In genomic region chr18:34976534-34976898, GRCh38 we compare ENCODE assay signal across 9 cellular contexts.
A peak's percentile ranks its signal among the peaks of the same experiment; 100 is the strongest.
DNase-seq lines count a peak whose midpoint lies in the region; ATAC-seq, FAIRE-seq and TF ChIP-seq lines count a peak whose summit lies in the region.
"Had no signal": no experiment of that assay in that cellular context is flagged by ENCODE, and none has a peak within 500 bp of the region (broad histone marks: within the 10 kb centered on the region; RNA-seq: fewer than 3 reads in every experiment).

No MANE protein-coding gene starts in this region.

- in situ Hi-C loops in HepG2 (cut with HindIII; ENCODE audit: extremely low pct_ligation_motif_present, low pct_unique_long_range_greater_than_20kb): loop anchor here (5.0 kb wide), 2 partner anchors 64 to 109 kb away; no protein-coding TSS in a partner anchor

- peaks cover 34% of the 10 kb centered on the region for H3K4me1 Mint-ChIP-seq in activated T-cell treated with anti-CD3 and anti-CD28 coated beads, Interleukin-2, amount 50 U/mL, for 24 hours (ENCODE audit: low read depth)
- H3K4me1 Mint-ChIP-seq in activated T-helper 17 cell treated with anti-CD3 and anti-CD28 coated beads, Interleukin-2, amount 50 U/mL, for 72 hours: peaks cover 17% of the 10 kb centered on the region

- no peak overlapping the region for H2AFZ ChIP-seq in HepG2 (ENCODE audit: low read length)

- peak overlapping the region; percentile 46 for H3K27ac ChIP-seq in HepG2 (ENCODE audit: extremely low read length, insufficient read depth, low read length)
- H3K27ac ChIP-seq in tibial nerve: peak overlapping the region in 2 of 4 donors; percentile 25 to 64

- peak overlapping the region; percentile 83 for H3K4me2 ChIP-seq in HepG2 (ENCODE audit: low read depth, low read length)

- TF ChIP-seq EP300 in HepG2 (IDR thresholded peaks at IDR 0.05; ENCODE audit: low read depth in 2 of 2, low read length in 2 of 2) (no peak), HepG2 (CRISPR knock-in tag; IDR thresholded peaks at IDR 0.05; ENCODE audit: borderline replicate concordance) (0 out of 2 replicates have a peak, but pooled peaks have one; percentile 8), tibial nerve (IDR thresholded peaks at IDR 0.05) (no peak)

- H3K9me3 ChIP-seq in HepG2 (ENCODE audit: low read length): no peaks in the 10 kb centered on the region
- H3K9me3 ChIP-seq in tibial nerve: no peaks in the 10 kb centered on the region

- 2% methylated on average over 16 of the region's 19 CpGs for WGBS in HepG2 (ENCODE audit: low lambda C conversion rate)
- WGBS in tibial nerve, 2 donors: 0 to 1% methylated on average over 15 to 19 of the region's 19 CpGs

- no peaks in the 10 kb centered on the region for H4K20me1 ChIP-seq in HepG2 (ENCODE audit: insufficient read depth, low read length)

- H3K36me3 Mint-ChIP-seq in activated T-cell treated with anti-CD3 and anti-CD28 coated beads, Interleukin-2, amount 50 U/mL, for 24 hours (ENCODE audit: low read depth): no peaks in the 10 kb centered on the region
- H3K36me3 Mint-ChIP-seq in activated T-helper 17 cell treated with anti-CD3 and anti-CD28 coated beads, Interleukin-2, amount 50 U/mL, for 72 hours (ENCODE audit: low read depth): no peaks in the 10 kb centered on the region

- BruUV-seq in HepG2 (replicated peaks; lab: Mats Ljungman, UMichigan): no TSS peak

- H3K4me3 Mint-ChIP-seq in activated T-cell treated with anti-CD3 and anti-CD28 coated beads, Interleukin-2, amount 50 U/mL, for 24 hours: peak overlapping the region; percentile 82
- H3K4me3 Mint-ChIP-seq in activated T-helper 17 cell treated with anti-CD3 and anti-CD28 coated beads, Interleukin-2, amount 50 U/mL, for 72 hours: peak overlapping the region; percentile 80

- intact Hi-C loops in HepG2 (cut with micrococcal nuclease; ENCODE audit: unreplicated experiment): loop anchor here (5.0 kb wide), 3 partner anchors 51 to 109 kb away; partner anchors contain the start of gene MAPRE2

- H3K9ac ChIP-seq in HepG2 (ENCODE audit: insufficient read depth, low read depth, low read length): peak overlapping the region; percentile 82

- no peak for ATAC-seq in activated T-helper 17 cell treated with anti-CD3 and anti-CD28 coated beads, Interleukin-2, amount 50 U/mL, for 72 hours (replicated peaks)
- no peak for ATAC-seq in HepG2
- no peak for ATAC-seq in GM21423 (IDR thresholded peaks at IDR 0.05; ENCODE audit: unreplicated experiment)
- ATAC-seq in HG02840 (IDR thresholded peaks at IDR 0.05; ENCODE audit: low FRiP score, unreplicated experiment): no peak
- no peak for ATAC-seq in HG03571 (IDR thresholded peaks at IDR 0.05; ENCODE audit: unreplicated experiment)

- TF ChIP-seq POLR2A in HepG2 (IDR thresholded peaks at IDR 0.05; ENCODE audit: insufficient read depth in 1 of 2, low read depth in 2 of 2, low read length in 2 of 2): no peak
- TF ChIP-seq POLR2A in tibial nerve (IDR thresholded peaks at IDR 0.05): no peak

- TF ChIP-seq CTCF in HepG2 (CRISPR knock-in tag; IDR thresholded peaks at IDR 0.05) (no peak), tibial nerve (IDR thresholded peaks at IDR 0.05) (no peak)

- CTCF ChIA-PET in HepG2 (lab: Yijun Ruan, JAX; ENCODE audit: low intra/inter-chr PET ratio, low total read pairs): no interaction called here

- POLR2A ChIA-PET in HepG2 (lab: Yijun Ruan, JAX): interaction anchor here (1.2 to 5.3 kb wide), 2 partner anchors 48 to 63 kb away, joined by 3 to 42 read pairs; no protein-coding TSS in a partner anchor

- H3K27me3 Mint-ChIP-seq in activated T-cell treated with anti-CD3 and anti-CD28 coated beads, Interleukin-2, amount 50 U/mL, for 24 hours: peaks cover 31% of the 10 kb centered on the region
- H3K27me3 Mint-ChIP-seq in activated T-helper 17 cell treated with anti-CD3 and anti-CD28 coated beads, Interleukin-2, amount 50 U/mL, for 72 hours: peaks cover 29% of the 10 kb centered on the region

- no peak for DNase-seq in activated T-cell treated with anti-CD3 and anti-CD28 coated beads, Interleukin-2, amount 50 U/mL, for 24 hours
- no peak for DNase-seq in activated T-cell treated with anti-CD3 and anti-CD28 coated beads, Interleukin-2, amount 50 U/mL, for 1 hour
- DNase-seq in HepG2 (ENCODE audit: low spot score): no peak
- no peak for DNase-seq in tibial nerve (ENCODE audit: low spot score in 2 of 2)

- no peaks in the 10 kb centered on the region for H3K9me3 Mint-ChIP-seq in activated T-cell treated with anti-CD3 and anti-CD28 coated beads, Interleukin-2, amount 50 U/mL, for 24 hours
- H3K9me3 Mint-ChIP-seq in activated T-helper 17 cell treated with anti-CD3 and anti-CD28 coated beads, Interleukin-2, amount 50 U/mL, for 72 hours: no peaks in the 10 kb centered on the region

- no peak overlapping the region for H3K27ac Mint-ChIP-seq in activated T-cell treated with anti-CD3 and anti-CD28 coated beads, Interleukin-2, amount 50 U/mL, for 24 hours
- no peak overlapping the region for H3K27ac Mint-ChIP-seq in activated T-helper 17 cell treated with anti-CD3 and anti-CD28 coated beads, Interleukin-2, amount 50 U/mL, for 72 hours

- H3K79me2 ChIP-seq in HepG2 (ENCODE audit: insufficient read depth, low read length): peaks cover 13% of the 10 kb centered on the region

- H3K4me1 ChIP-seq in HepG2 (ENCODE audit: insufficient read depth, low read length): peaks cover 31% of the 10 kb centered on the region
- peaks cover 0 to 24% (median 2%) of the 10 kb centered on the region in 4 donors for H3K4me1 ChIP-seq in tibial nerve

- H3K4me3 ChIP-seq in HepG2 (replicated peaks in 1 of 3; ENCODE audit: insufficient read depth in 1 of 3, low read depth in 2 of 3, low read length in 3 of 3) (peak overlapping the region; percentile 71 to 98 (median 97)), tibial nerve (peak overlapping the region; percentile 66 to 91 (median 75))

- FAIRE-seq in HepG2 (lab: Jason Lieb, UNC): no peak
- FAIRE-seq: G401.6 had no signal

- H3K36me3 ChIP-seq in HepG2 (replicated peaks in 1 of 2; ENCODE audit: control insufficient read depth in 1 of 2, insufficient read depth in 2 of 2, low read length in 2 of 2) (no peaks in the 10 kb centered on the region), tibial nerve (no peaks in the 10 kb centered on the region)

- no peak for TF ChIP-seq RAD21 in HepG2 (CRISPR knock-in tag; IDR thresholded peaks at IDR 0.05)

- H3K27me3 ChIP-seq in HepG2 (ENCODE audit: control insufficient read depth in 1 of 2, insufficient read depth in 2 of 2, low read length in 2 of 2) (no peaks in the 10 kb centered on the region; a peak in 1 of 5 replicates), tibial nerve (no peaks in the 10 kb centered on the region)

TF ChIP-seq in HepG2, 621 proteins besides CTCF, POLR2A, EP300 and RAD21 (continues in another document):
- TF ChIP-seq ZNF350 (CRISPR knock-in tag; IDR thresholded peaks at IDR 0.05; ENCODE audit: borderline replicate concordance, low read depth): no peak
- TF ChIP-seq SP5 (CRISPR knock-in tag; IDR thresholded peaks at IDR 0.05; ENCODE audit: borderline replicate concordance, low read depth): no peak
- TF ChIP-seq ZFAT (CRISPR knock-in tag; conservative IDR thresholded peaks at IDR 0.05): 0 out of 2 replicates have a peak, but pooled peaks have one; percentile 46
- no peak for TF ChIP-seq GTF3A (CRISPR knock-in tag; conservative IDR thresholded peaks at IDR 0.05)
- TF ChIP-seq GMEB1 (CRISPR knock-in tag; IDR thresholded peaks at IDR 0.05; ENCODE audit: borderline replicate concordance): no peak; the same call in 1 of the 2 replicates
- TF ChIP-seq PRMT3 (CRISPR knock-in tag; IDR thresholded peaks at IDR 0.05; ENCODE audit: borderline replicate concordance, low read depth): no peak
- no peak for TF ChIP-seq RARA (CRISPR knock-in tag; IDR thresholded peaks at IDR 0.05)
- no peak for TF ChIP-seq ZNF841 (CRISPR knock-in tag; IDR thresholded peaks at IDR 0.05; ENCODE audit: borderline replicate concordance)
- no peak for TF ChIP-seq E2F1 (CRISPR knock-in tag; IDR thresholded peaks at IDR 0.05)
- 0 out of 2 replicates have a peak, but pooled peaks have one; percentile 7 for TF ChIP-seq TCF7 (IDR thresholded peaks at IDR 0.05; ENCODE audit: low read depth)
- no peak for TF ChIP-seq SKI (IDR thresholded peaks at IDR 0.05; ENCODE audit: partially characterized antibody)
- TF ChIP-seq ZNF660 (CRISPR knock-in tag; IDR thresholded peaks at IDR 0.05; ENCODE audit: borderline replicate concordance, low read depth): no peak
- no peak for TF ChIP-seq ZBTB25 (CRISPR knock-in tag; IDR thresholded peaks at IDR 0.05)
- TF ChIP-seq MED13 (CRISPR knock-in tag; IDR thresholded peaks at IDR 0.05): no peak
